13 cellular contexts compared by ENCODE assay signal in the genomic region with DNA sequence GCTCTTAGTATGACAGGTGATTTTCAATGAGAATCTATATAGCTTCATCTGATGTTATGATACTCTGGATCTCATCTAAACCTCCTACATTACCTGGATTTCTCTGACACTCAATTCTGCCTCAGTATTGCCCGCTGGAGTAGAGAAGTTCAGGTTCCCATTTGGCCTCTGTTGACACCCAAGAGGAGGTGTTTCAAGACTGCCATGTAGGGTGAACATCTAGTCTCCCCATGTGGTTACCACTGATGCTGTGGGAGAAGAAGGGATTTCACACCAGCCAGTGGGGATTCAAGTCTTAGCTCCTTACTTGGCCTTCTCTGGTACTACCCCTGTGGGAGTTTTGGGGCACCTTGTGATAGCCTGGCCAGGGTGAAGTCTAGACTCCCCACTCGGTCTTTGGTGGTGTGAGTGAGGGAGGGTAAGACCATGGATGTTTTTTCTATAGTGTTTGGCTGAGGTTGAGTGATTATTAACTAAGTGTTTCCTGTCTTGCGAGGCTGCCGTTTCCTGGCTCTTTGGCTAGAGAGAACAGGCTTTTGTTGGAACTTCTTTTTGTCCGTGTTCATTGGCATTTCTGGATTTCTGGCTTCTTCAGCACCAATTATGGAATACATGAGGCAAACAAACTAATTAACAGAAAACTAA.
DNase-seq lines count a peak whose midpoint lies in the region; ATAC-seq, FAIRE-seq and TF ChIP-seq lines count a peak whose summit lies in the region.
"Had no signal": no experiment of that assay in that cellular context is flagged by ENCODE, and none has a peak within 500 bp of the region (broad histone marks: within the 10 kb centered on the region; RNA-seq: fewer than 3 reads in every experiment).

No MANE protein-coding gene starts in this region.

- TF ChIP-seq CTCF in activated CD8-positive, alpha-beta T cell treated with anti-CD3 and anti-CD28 coated beads for 36 hours (IDR thresholded peaks at IDR 0.05) = no peak
- TF ChIP-seq CTCF in natural killer cell (IDR thresholded peaks at IDR 0.05) (no peak), D721Med (IDR thresholded peaks at IDR 0.05; ENCODE audit: insufficient read depth, missing control alignments) (no peak)

- CTCF ChIA-PET in activated CD8-positive, alpha-beta T cell treated with anti-CD3 and anti-CD28 coated beads, Interleukin-2, amount 10 ng/mL, durations not matched to agents 7 days and 5 days (lab: Charles Lee) = interaction anchor here (1.1 to 3.4 kb wide), 4 partner anchors 15 to 31 kb away, joined by 3 to 9 read pairs (median 4); no protein-coding TSS in a partner anchor
- CTCF ChIA-PET in activated CD8-positive, alpha-beta T cell treated with anti-CD3 and anti-CD28 coated beads for 36 hours (lab: Charles Lee) = no interaction called here

- H3K27ac Mint-ChIP-seq in activated CD8-positive, alpha-beta T cell treated with anti-CD3 and anti-CD28 coated beads, Interleukin-2, amount 10 ng/mL, durations not matched to agents 7 days and 5 days = peak overlapping the region; percentile 51
- H3K27ac Mint-ChIP-seq in activated CD8-positive, alpha-beta T cell treated with anti-CD3 and anti-CD28 coated beads for 36 hours = no peak overlapping the region
- no peak overlapping the region for H3K27ac Mint-ChIP-seq in natural killer cell

- no peak for FAIRE-seq in D721Med (lab: Jason Lieb, UNC)

- H3K9me3 Mint-ChIP-seq in activated CD8-positive, alpha-beta T cell treated with anti-CD3 and anti-CD28 coated beads, Interleukin-2, amount 10 ng/mL, durations not matched to agents 7 days and 5 days (ENCODE audit: insufficient read depth) = no peaks in the 10 kb centered on the region
- no peaks in the 10 kb centered on the region for H3K9me3 Mint-ChIP-seq in activated CD8-positive, alpha-beta T cell treated with anti-CD3 and anti-CD28 coated beads for 36 hours
- no peaks in the 10 kb centered on the region for H3K9me3 Mint-ChIP-seq in natural killer cell
- H3K9me3 Mint-ChIP-seq: naive thymus-derived CD8-positive, alpha-beta T cell had no signal

- peaks cover 52% of the 10 kb centered on the region for H3K4me1 Mint-ChIP-seq in activated CD8-positive, alpha-beta T cell treated with anti-CD3 and anti-CD28 coated beads, Interleukin-2, amount 10 ng/mL, durations not matched to agents 7 days and 5 days (ENCODE audit: low read depth)
- H3K4me1 Mint-ChIP-seq in activated CD8-positive, alpha-beta T cell treated with anti-CD3 and anti-CD28 coated beads for 36 hours (ENCODE audit: low read depth) = peaks cover 21% of the 10 kb centered on the region
- peaks cover 10 to 12% of the 10 kb centered on the region in 2 donors for H3K4me1 Mint-ChIP-seq in natural killer cell

- peaks cover 5% of the 10 kb centered on the region for H3K27me3 Mint-ChIP-seq in activated CD8-positive, alpha-beta T cell treated with anti-CD3 and anti-CD28 coated beads, Interleukin-2, amount 10 ng/mL, durations not matched to agents 7 days and 5 days (ENCODE audit: low read depth)
- peaks cover 3% of the 10 kb centered on the region for H3K27me3 Mint-ChIP-seq in activated CD8-positive, alpha-beta T cell treated with anti-CD3 and anti-CD28 coated beads for 36 hours
- peaks cover 8 to 46% of the 10 kb centered on the region in 2 donors for H3K27me3 Mint-ChIP-seq in natural killer cell (ENCODE audit: low read depth in 2 of 2)

- intact Hi-C loops in activated CD8-positive, alpha-beta T cell treated with anti-CD3 and anti-CD28 coated beads for 36 hours (cut with micrococcal nuclease) = no loop called here
- intact Hi-C loops in natural killer cell (cut with micrococcal nuclease) = loop anchor here (10.0 kb wide), 1 partner anchor 61 kb away; no protein-coding TSS in a partner anchor

- H3K4me3 Mint-ChIP-seq in activated CD8-positive, alpha-beta T cell treated with anti-CD3 and anti-CD28 coated beads, Interleukin-2, amount 10 ng/mL, durations not matched to agents 7 days and 5 days = no peak overlapping the region
- H3K4me3 Mint-ChIP-seq in activated CD8-positive, alpha-beta T cell treated with anti-CD3 and anti-CD28 coated beads for 36 hours = no peak overlapping the region
- H3K4me3 Mint-ChIP-seq in natural killer cell = no peak overlapping the region

- H3K36me3 Mint-ChIP-seq in activated CD8-positive, alpha-beta T cell treated with anti-CD3 and anti-CD28 coated beads, Interleukin-2, amount 10 ng/mL, durations not matched to agents 7 days and 5 days (ENCODE audit: low read depth) = no peaks in the 10 kb centered on the region
- no peaks in the 10 kb centered on the region for H3K36me3 Mint-ChIP-seq in activated CD8-positive, alpha-beta T cell treated with anti-CD3 and anti-CD28 coated beads for 36 hours (ENCODE audit: low read depth)
- peaks cover 7% of the 10 kb centered on the region for H3K36me3 Mint-ChIP-seq in natural killer cell
- H3K36me3 Mint-ChIP-seq: naive thymus-derived CD8-positive, alpha-beta T cell had no signal

- POLR2A ChIA-PET in activated CD8-positive, alpha-beta T cell treated with anti-CD3 and anti-CD28 coated beads, Interleukin-2, amount 10 ng/mL, durations not matched to agents 7 days and 5 days (lab: Charles Lee) = interaction anchor here (1.0 to 1.5 kb wide), 2 partner anchors 8 to 33 kb away, joined by 4 to 5 read pairs; no protein-coding TSS in a partner anchor
- POLR2A ChIA-PET in activated CD8-positive, alpha-beta T cell treated with anti-CD3 and anti-CD28 coated beads for 36 hours (lab: Charles Lee) = interaction anchor here (0.6 to 1.2 kb wide), 3 partner anchors 12 to 125 kb away, joined by 3 read pairs; no protein-coding TSS in a partner anchor

- DNase-seq in activated CD8-positive, alpha-beta T cell treated with anti-CD3 and anti-CD28 coated beads, Interleukin-2, amount 10 ng/mL, durations not matched to agents 7 days and 5 days = no peak
- DNase-seq in activated CD8-positive, alpha-beta T cell treated with anti-CD3 and anti-CD28 coated beads for 36 hours = no peak
- no peak for DNase-seq in natural killer cell
- no peak for DNase-seq in HUDEP-2 (lab: John Stamatoyannopoulos, UW; ENCODE audit: unreplicated experiment in 76 of 76)
- DNase-seq in D721Med (ENCODE audit: insufficient read length, low spot score) = no peak
- DNase-seq in NCI-H1694 treated with DMSO at 0.1 percent for 48 hours (lab: John Stamatoyannopoulos, UW) = no peak
- DNase-seq: brain microvascular endothelial cell; GF-D8; naive thymus-derived CD8-positive, alpha-beta T cell; NCI-H1417 treated with DMSO at 0.1 percent for 48 hours; stimulated activated naive CD4-positive, alpha-beta T cell had no signal

- peak; percentile 42 for ATAC-seq in activated CD8-positive, alpha-beta T cell treated with anti-CD3 and anti-CD28 coated beads, Interleukin-2, amount 10 ng/mL, durations not matched to agents 7 days and 5 days
- no peak for ATAC-seq in activated CD8-positive, alpha-beta T cell treated with anti-CD3 and anti-CD28 coated beads for 36 hours
- ATAC-seq in GM21447 (IDR thresholded peaks at IDR 0.05; ENCODE audit: unreplicated experiment) = peak; percentile 77
- ATAC-seq in HG03196 (IDR thresholded peaks at IDR 0.05; ENCODE audit: unreplicated experiment) = peak; percentile 77
- peak in 2 of 3 donors; percentile 44 to 64 for ATAC-seq in natural killer cell
- ATAC-seq: naive thymus-derived CD8-positive, alpha-beta T cell had no signal
